In genomic region chr22:20284471-20285086, GRCh38 we compare ENCODE assay signal across 1 cellular context.
TF ChIP-seq lines count a peak whose summit lies in the region.

No MANE protein-coding gene starts in this region.

TF ChIP-seq in K562, 482 proteins besides CTCF, POLR2A, EP300 and RAD21 (continues in another document):
- no peak for TF ChIP-seq ZNF217 (CRISPR knock-in tag; IDR thresholded peaks at IDR 0.05)
- TF ChIP-seq TGIF2 (CRISPR knock-in tag; IDR thresholded peaks at IDR 0.05): peak; percentile 76; the same call in 1 of the 2 replicates
- TF ChIP-seq HBP1 (CRISPR knock-in tag; IDR thresholded peaks at IDR 0.05): peak; percentile 84; the same call in 1 of the 2 replicates
- no peak for TF ChIP-seq ZNF561 (CRISPR knock-in tag; conservative IDR thresholded peaks at IDR 0.05)
- TF ChIP-seq MAX (CRISPR knock-in tag; IDR thresholded peaks at IDR 0.05): peak; percentile 8; the same call in 1 of the 2 replicates
- TF ChIP-seq ELF4 (CRISPR knock-in tag; IDR thresholded peaks at IDR 0.05): 0 out of 2 replicates have a peak, but pooled peaks have one; percentile 45
- peak; percentile 28 for TF ChIP-seq PCBP1 (IDR thresholded peaks at IDR 0.05; ENCODE audit: low read depth, low read length, poor library complexity, severe bottlenecking)
- peak; percentile 83; the same call in 1 of the 2 replicates for TF ChIP-seq TCF15 (CRISPR knock-in tag; IDR thresholded peaks at IDR 0.05)
- TF ChIP-seq, protein P1, sequence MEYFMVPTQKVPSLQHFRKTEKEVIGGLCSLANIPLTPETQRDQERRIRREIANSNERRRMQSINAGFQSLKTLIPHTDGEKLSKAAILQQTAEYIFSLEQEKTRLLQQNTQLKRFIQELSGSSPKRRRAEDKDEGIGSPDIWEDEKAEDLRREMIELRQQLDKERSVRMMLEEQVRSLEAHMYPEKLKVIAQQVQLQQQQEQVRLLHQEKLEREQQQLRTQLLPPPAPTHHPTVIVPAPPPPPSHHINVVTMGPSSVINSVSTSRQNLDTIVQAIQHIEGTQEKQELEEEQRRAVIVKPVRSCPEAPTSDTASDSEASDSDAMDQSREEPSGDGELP (CRISPR knock-in tag; IDR thresholded peaks at IDR 0.05; ENCODE audit: borderline replicate concordance): peak; percentile 68; the same call in 1 of the 2 replicates
- peak; percentile 45; the same call in 1 of the 2 replicates for TF ChIP-seq LCOR (CRISPR knock-in tag; IDR thresholded peaks at IDR 0.05)
- TF ChIP-seq MCM3 (IDR thresholded peaks at IDR 0.05): 0 out of 2 replicates have a peak, but pooled peaks have one; percentile 29
- TF ChIP-seq ZNF347 (CRISPR knock-in tag; IDR thresholded peaks at IDR 0.05; ENCODE audit: low read depth): no peak
- TF ChIP-seq RB1 (IDR thresholded peaks at IDR 0.05; ENCODE audit: low read depth): no peak
- 0 out of 2 replicates have a peak, but pooled peaks have one; percentile 55 for TF ChIP-seq FOXP1 (CRISPR knock-in tag; IDR thresholded peaks at IDR 0.05)
- TF ChIP-seq HMGN3 (IDR thresholded peaks at IDR 0.05; ENCODE audit: borderline replicate concordance, extremely low read depth, insufficient read length, low read depth, low read length): peak; percentile 21
- TF ChIP-seq ZNF551 (CRISPR knock-in tag; IDR thresholded peaks at IDR 0.05): no peak
- TF ChIP-seq UBTF (IDR thresholded peaks at IDR 0.05; ENCODE audit: borderline replicate concordance in 1 of 2, low read depth in 2 of 2, low read length in 2 of 2): peak; percentile 48 to 78; a peak in 3 of 4 replicates
- peak; percentile 89; the same call in 1 of the 2 replicates for TF ChIP-seq ZBTB26 (CRISPR knock-in tag; IDR thresholded peaks at IDR 0.05)
- TF ChIP-seq JUNB (CRISPR knock-in tag; conservative IDR thresholded peaks at IDR 0.05): 0 out of 2 replicates have a peak, but pooled peaks have one; percentile 12
- TF ChIP-seq, protein P2, sequence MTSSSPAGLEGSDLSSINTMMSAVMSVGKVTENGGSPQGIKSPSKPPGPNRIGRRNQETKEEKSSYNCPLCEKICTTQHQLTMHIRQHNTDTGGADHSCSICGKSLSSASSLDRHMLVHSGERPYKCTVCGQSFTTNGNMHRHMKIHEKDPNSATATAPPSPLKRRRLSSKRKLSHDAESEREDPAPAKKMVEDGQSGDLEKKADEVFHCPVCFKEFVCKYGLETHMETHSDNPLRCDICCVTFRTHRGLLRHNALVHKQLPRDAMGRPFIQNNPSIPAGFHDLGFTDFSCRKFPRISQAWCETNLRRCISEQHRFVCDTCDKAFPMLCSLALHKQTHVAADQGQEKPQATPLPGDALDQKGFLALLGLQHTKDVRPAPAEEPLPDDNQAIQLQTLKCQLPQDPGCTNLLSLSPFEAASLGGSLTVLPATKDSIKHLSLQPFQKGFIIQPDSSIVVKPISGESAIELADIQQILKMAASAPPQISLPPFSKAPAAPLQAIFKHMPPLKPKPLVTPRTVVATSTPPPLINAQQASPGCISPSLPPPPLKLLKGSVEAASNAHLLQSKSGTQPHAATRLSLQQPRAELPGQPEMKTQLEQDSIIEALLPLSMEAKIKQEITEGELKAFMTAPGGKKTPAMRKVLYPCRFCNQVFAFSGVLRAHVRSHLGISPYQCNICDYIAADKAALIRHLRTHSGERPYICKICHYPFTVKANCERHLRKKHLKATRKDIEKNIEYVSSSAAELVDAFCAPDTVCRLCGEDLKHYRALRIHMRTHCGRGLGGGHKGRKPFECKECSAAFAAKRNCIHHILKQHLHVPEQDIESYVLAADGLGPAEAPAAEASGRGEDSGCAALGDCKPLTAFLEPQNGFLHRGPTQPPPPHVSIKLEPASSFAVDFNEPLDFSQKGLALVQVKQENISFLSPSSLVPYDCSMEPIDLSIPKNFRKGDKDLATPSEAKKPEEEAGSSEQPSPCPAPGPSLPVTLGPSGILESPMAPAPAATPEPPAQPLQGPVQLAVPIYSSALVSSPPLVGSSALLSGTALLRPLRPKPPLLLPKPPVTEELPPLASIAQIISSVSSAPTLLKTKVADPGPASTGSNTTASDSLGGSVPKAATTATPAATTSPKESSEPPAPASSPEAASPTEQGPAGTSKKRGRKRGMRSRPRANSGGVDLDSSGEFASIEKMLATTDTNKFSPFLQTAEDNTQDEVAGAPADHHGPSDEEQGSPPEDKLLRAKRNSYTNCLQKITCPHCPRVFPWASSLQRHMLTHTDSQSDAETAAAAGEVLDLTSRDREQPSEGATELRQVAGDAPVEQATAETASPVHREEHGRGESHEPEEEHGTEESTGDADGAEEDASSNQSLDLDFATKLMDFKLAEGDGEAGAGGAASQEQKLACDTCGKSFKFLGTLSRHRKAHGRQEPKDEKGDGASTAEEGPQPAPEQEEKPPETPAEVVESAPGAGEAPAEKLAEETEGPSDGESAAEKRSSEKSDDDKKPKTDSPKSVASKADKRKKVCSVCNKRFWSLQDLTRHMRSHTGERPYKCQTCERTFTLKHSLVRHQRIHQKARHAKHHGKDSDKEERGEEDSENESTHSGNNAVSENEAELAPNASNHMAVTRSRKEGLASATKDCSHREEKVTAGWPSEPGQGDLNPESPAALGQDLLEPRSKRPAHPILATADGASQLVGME (CRISPR knock-in tag; IDR thresholded peaks at IDR 0.05): no peak
- peak; percentile 80; the same call in 1 of the 2 replicates for TF ChIP-seq OTX1 (CRISPR knock-in tag; IDR thresholded peaks at IDR 0.05)
- peak; percentile 77; the same call in 1 of the 2 replicates for TF ChIP-seq CBFB (CRISPR knock-in tag; IDR thresholded peaks at IDR 0.05)
- TF ChIP-seq, protein P3, sequence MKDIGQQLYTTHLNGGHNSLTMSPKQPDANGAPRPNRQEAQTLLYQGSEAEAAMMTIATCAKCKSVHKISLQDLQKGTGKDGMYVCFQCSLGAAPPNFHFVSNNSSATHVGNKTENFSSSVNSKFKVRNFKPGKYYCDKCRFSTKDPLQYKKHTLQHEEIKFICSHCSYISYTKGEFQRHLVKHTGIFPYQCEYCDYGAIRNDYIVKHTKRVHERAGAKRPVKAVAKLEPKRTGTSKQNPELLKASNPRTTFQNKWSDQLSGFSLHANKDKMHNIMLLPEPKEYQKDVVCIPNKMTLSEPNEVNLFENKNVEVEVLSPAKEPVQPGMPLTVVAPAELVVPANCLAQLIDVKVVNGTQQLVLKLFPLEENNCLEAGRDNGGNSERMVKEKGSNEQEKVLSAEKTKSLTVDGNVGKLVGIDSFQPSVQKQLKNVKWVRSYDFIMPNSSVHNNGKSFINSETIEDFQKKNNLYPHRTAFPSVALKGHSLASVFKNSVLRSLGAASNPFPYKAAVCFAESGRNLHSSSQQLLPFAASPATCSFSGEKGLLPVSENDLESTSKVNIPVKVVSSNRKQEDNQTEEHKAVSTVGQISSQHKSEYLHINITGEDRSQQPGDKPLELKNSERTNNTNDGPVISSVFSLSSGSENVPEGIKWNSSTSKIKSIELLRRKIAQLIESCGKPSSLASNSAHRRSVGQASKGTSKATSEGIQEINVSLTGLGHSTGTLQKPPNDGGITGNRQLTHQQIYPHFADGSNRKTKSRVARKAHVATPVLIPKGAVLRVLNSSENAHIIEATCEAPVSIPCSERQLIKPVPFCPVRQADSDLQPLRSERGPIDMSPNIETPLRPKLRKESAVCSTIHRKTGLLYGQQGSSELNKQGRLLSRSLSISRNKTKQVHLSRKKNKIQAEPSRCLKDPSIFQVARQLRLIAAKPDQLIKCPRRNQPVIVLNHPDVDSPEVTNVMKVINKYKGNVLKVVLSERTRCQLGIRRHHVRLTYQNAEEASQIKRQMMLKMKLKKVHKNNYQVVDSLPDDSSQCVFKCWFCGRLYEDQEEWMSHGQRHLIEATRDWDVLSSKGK (CRISPR knock-in tag; IDR thresholded peaks at IDR 0.05): no peak
- TF ChIP-seq, protein P4, sequence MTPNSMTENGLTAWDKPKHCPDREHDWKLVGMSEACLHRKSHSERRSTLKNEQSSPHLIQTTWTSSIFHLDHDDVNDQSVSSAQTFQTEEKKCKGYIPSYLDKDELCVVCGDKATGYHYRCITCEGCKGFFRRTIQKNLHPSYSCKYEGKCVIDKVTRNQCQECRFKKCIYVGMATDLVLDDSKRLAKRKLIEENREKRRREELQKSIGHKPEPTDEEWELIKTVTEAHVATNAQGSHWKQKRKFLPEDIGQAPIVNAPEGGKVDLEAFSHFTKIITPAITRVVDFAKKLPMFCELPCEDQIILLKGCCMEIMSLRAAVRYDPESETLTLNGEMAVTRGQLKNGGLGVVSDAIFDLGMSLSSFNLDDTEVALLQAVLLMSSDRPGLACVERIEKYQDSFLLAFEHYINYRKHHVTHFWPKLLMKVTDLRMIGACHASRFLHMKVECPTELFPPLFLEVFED (CRISPR knock-in tag; conservative IDR thresholded peaks at IDR 0.05): peak; percentile 91
- 0 out of 2 replicates have a peak, but pooled peaks have one; percentile 13 for TF ChIP-seq ZNF12 (CRISPR knock-in tag; IDR thresholded peaks at IDR 0.05)
- TF ChIP-seq CREB1 (IDR thresholded peaks at IDR 0.05): no peak
- peak; percentile 36; the same call in 1 of the 2 replicates for TF ChIP-seq CREB1 (CRISPR knock-in tag; IDR thresholded peaks at IDR 0.05)
- TF ChIP-seq CHD4 (IDR thresholded peaks at IDR 0.05; ENCODE audit: insufficient read depth, insufficient replicate concordance, low read depth, low read length, poor library complexity, severe bottlenecking): no peak
- TF ChIP-seq, protein P5, sequence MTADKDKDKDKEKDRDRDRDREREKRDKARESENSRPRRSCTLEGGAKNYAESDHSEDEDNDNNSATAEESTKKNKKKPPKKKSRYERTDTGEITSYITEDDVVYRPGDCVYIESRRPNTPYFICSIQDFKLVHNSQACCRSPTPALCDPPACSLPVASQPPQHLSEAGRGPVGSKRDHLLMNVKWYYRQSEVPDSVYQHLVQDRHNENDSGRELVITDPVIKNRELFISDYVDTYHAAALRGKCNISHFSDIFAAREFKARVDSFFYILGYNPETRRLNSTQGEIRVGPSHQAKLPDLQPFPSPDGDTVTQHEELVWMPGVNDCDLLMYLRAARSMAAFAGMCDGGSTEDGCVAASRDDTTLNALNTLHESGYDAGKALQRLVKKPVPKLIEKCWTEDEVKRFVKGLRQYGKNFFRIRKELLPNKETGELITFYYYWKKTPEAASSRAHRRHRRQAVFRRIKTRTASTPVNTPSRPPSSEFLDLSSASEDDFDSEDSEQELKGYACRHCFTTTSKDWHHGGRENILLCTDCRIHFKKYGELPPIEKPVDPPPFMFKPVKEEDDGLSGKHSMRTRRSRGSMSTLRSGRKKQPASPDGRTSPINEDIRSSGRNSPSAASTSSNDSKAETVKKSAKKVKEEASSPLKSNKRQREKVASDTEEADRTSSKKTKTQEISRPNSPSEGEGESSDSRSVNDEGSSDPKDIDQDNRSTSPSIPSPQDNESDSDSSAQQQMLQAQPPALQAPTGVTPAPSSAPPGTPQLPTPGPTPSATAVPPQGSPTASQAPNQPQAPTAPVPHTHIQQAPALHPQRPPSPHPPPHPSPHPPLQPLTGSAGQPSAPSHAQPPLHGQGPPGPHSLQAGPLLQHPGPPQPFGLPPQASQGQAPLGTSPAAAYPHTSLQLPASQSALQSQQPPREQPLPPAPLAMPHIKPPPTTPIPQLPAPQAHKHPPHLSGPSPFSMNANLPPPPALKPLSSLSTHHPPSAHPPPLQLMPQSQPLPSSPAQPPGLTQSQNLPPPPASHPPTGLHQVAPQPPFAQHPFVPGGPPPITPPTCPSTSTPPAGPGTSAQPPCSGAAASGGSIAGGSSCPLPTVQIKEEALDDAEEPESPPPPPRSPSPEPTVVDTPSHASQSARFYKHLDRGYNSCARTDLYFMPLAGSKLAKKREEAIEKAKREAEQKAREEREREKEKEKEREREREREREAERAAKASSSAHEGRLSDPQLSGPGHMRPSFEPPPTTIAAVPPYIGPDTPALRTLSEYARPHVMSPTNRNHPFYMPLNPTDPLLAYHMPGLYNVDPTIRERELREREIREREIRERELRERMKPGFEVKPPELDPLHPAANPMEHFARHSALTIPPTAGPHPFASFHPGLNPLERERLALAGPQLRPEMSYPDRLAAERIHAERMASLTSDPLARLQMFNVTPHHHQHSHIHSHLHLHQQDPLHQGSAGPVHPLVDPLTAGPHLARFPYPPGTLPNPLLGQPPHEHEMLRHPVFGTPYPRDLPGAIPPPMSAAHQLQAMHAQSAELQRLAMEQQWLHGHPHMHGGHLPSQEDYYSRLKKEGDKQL (CRISPR knock-in tag; IDR thresholded peaks at IDR 0.05; ENCODE audit: borderline replicate concordance): 0 out of 2 replicates have a peak, but pooled peaks have one; percentile 77
- no peak for TF ChIP-seq ZNF444 (CRISPR knock-in tag; IDR thresholded peaks at IDR 0.05)
- TF ChIP-seq GABPB1 (CRISPR knock-in tag; IDR thresholded peaks at IDR 0.05): peak; percentile 58; the same call in 1 of the 2 replicates
